Comparison of ENCODE assay signal across 9 cellular contexts in genomic region chr12:12776261-12776660, GRCh38. TPM values are rescaled to one million over a fixed set of nuclear protein-coding genes. Genes with fewer than 3 reads are reported as not detected.
DNase-seq lines count a peak whose midpoint lies in the region; ATAC-seq and TF ChIP-seq lines count a peak whose summit lies in the region.
"Had no signal": no experiment of that assay in that cellular context is flagged by ENCODE, and none has a peak within 500 bp of the region (broad histone marks: within the 10 kb centered on the region; RNA-seq: fewer than 3 reads in every experiment).

No MANE protein-coding gene starts in this region.

- no peak overlapping the region for H2BK15ac ChIP-seq in mesendoderm (replicated peaks; ENCODE audit: low read depth)

- no peak overlapping the region for H3K4ac ChIP-seq in mesendoderm (ENCODE audit: low read depth, low read length)

- no peak overlapping the region for H3K56ac ChIP-seq in mesendoderm (ENCODE audit: low read length)

- H3K36me3 ChIP-seq in RWPE2 (ENCODE audit: low read depth) (no peaks in the 10 kb centered on the region), mesendoderm (ENCODE audit: control insufficient read depth, insufficient read depth, low read length) (no peaks in the 10 kb centered on the region)

- WGBS in mesendoderm (ENCODE audit: extremely low coverage, insufficient coverage, low lambda C conversion rate) = no CpG with 5 or more reads among the region's 5 CpGs

- H3K79me2 ChIP-seq in mesendoderm (ENCODE audit: control insufficient read depth, insufficient read depth, low read length) = no peaks in the 10 kb centered on the region

- H3K9ac ChIP-seq in mesendoderm (ENCODE audit: low read length) = no peak overlapping the region

- H2BK5ac ChIP-seq in mesendoderm (ENCODE audit: low read length) = no peak overlapping the region

- H4K5ac ChIP-seq in mesendoderm (ENCODE audit: low read length) = no peak overlapping the region

- H3K9me3 ChIP-seq in RWPE2 (ENCODE audit: severe bottlenecking) = no peaks in the 10 kb centered on the region

- H3K4me3 ChIP-seq in RWPE2 (ENCODE audit: severe bottlenecking) (no peak overlapping the region), mesendoderm (ENCODE audit: low read length) (no peak overlapping the region)

- no peak overlapping the region for H4K8ac ChIP-seq in mesendoderm (ENCODE audit: low read depth, low read length)

- DNase-seq in ELR (ENCODE audit: low read depth) (peak; percentile 26), NCI-H128 (lab: John Stamatoyannopoulos, UW; ENCODE audit: unreplicated experiment) (peak; percentile 40), RWPE2 (ENCODE audit: low spot score) (no peak), mesendoderm (peak; percentile 80), T-helper 1 cell (no peak), 8988T (no peak), omental fat pad (ENCODE audit: low spot score) (no peak)
- DNase-seq: activated CD4-positive, alpha-beta T cell treated with anti-CD3 and anti-CD28 coated beads, Interleukin-2, amount 50 U/mL, for 48 hours; NCI-H1694 treated with DMSO at 0.1 percent for 48 hours had no signal

- H3K79me1 ChIP-seq in mesendoderm (ENCODE audit: low read length) = no peaks in the 10 kb centered on the region

- H3K4me2 ChIP-seq in mesendoderm (ENCODE audit: low read length) = no peak overlapping the region

- H3K27me3 ChIP-seq in RWPE2 (ENCODE audit: insufficient read depth, poor library complexity, severe bottlenecking) (no peaks in the 10 kb centered on the region), mesendoderm (ENCODE audit: insufficient read depth, low read length, poor library complexity) (no peaks in the 10 kb centered on the region)

- no peak overlapping the region for H2AK5ac ChIP-seq in mesendoderm (ENCODE audit: low read length)

- peaks cover 3% of the 10 kb centered on the region for H3K4me1 ChIP-seq in RWPE2 (ENCODE audit: insufficient read depth, poor library complexity, severe bottlenecking)
- no peaks in the 10 kb centered on the region for H3K4me1 ChIP-seq in mesendoderm (ENCODE audit: control insufficient read depth, low read depth, low read length)

- H2BK120ac ChIP-seq in mesendoderm (ENCODE audit: low read depth, low read length) = no peak overlapping the region

- no peak overlapping the region for H3K18ac ChIP-seq in mesendoderm (ENCODE audit: low read length)

- TF ChIP-seq CTCF in RWPE2 (IDR thresholded peaks at IDR 0.05; ENCODE audit: poor library complexity, severe bottlenecking) (no peak), omental fat pad (IDR thresholded peaks at IDR 0.05) (no peak)

- peak; percentile 87 for ATAC-seq in RWPE2 (ENCODE audit: low read depth)
- ATAC-seq in omental fat pad (ENCODE audit: low FRiP score) = no peak

- H3K23ac ChIP-seq in mesendoderm (ENCODE audit: low read length) = no peak overlapping the region

- H3K27ac ChIP-seq in RWPE2 (ENCODE audit: poor library complexity, severe bottlenecking) = no peak overlapping the region
- peak overlapping the region; percentile 20 for H3K27ac ChIP-seq in mesendoderm (ENCODE audit: low read depth, low read length)

RNA-seq across cellular contexts. Expression of gene APOLD1, which starts 9.2 kb away (rescaled TPM):
- polyA plus RNA-seq in mesendoderm (2013, experiment 1 of 2) = 0.34 TPM
- 0.41 TPM for polyA plus RNA-seq in mesendoderm (2013, experiment 2 of 2)
- total RNA-seq in omental fat pad = 100 to 1,000 TPM in 3 of 4 donors, 10 to 100 TPM in 1; 96.4 to 336 (median 119) TPM

RNA-seq across cellular contexts. Expression of gene DDX47, which starts 36.9 kb away (rescaled TPM):
- polyA plus RNA-seq in mesendoderm (2013, experiment 1 of 2) = 76.8 TPM
- 77.5 TPM for polyA plus RNA-seq in mesendoderm (2013, experiment 2 of 2)
- total RNA-seq in omental fat pad = 10 to 100 TPM; 37.4 to 82.0 (median 51.1) TPM

RNA-seq across cellular contexts. Expression of gene CDKN1B, which starts 59.1 kb away (rescaled TPM):
- polyA plus RNA-seq in mesendoderm (2013, experiment 1 of 2) = 7.9 TPM
- 7.8 TPM for polyA plus RNA-seq in mesendoderm (2013, experiment 2 of 2)
- 10 to 100 TPM; 18.4 to 86.2 (median 26.5) TPM for total RNA-seq in omental fat pad

Comparison
In these comparisons a context has a peak if more than half of its experiments do, and no peak if none do; other contexts are left out.
1. DNase-seq: peak in ELR (single experiment), NCI-H128 (single experiment) and mesendoderm (single experiment); none in RWPE2 (single experiment), T-helper 1 cell (0 of 5), 8988T (single experiment) and omental fat pad (single experiment).